15 cellular contexts compared by ENCODE assay signal in genomic region chr11:134853972-134854371, GRCh38.
DNase-seq lines count a peak whose midpoint lies in the region; ATAC-seq and TF ChIP-seq lines count a peak whose summit lies in the region.
"Had no signal": no experiment of that assay in that cellular context is flagged by ENCODE, and none has a peak within 500 bp of the region (broad histone marks: within the 10 kb centered on the region; RNA-seq: fewer than 3 reads in every experiment).

No MANE protein-coding gene starts in this region.

- no peaks in the 10 kb centered on the region for H3K9me3 ChIP-seq in Caco-2

- TF ChIP-seq CTCF in Caco-2 (IDR thresholded peaks at IDR 0.05; ENCODE audit: insufficient read depth in 1 of 2, low read depth in 1 of 2, low read length in 1 of 2, severe bottlenecking in 1 of 2, unreplicated experiment in 1 of 2): no peak
- no peak for TF ChIP-seq CTCF in foreskin keratinocyte (conservative IDR thresholded peaks at IDR 0.05)

- no TSS peak for BruUV-seq in Caco-2 (replicated peaks; lab: Mats Ljungman, UMichigan)

- DNase-seq in Caco-2 (no peak), G401 (ENCODE audit: low spot score) (peak; percentile 94), cerebellar nuclear complex (lab: John Stamatoyannopoulos, UW) (peak; percentile 55 to 59), pons (ENCODE audit: low spot score) (peak; percentile 6), NCI-H2171 treated with DMSO at 0.1 percent for 48 hours (lab: John Stamatoyannopoulos, UW) (no peak), foreskin keratinocyte (no peak)
- DNase-seq: CD4-positive, alpha-beta memory T cell; COR-L47; DMS153; DND-41; GDM1; H9 had no signal

- CTCF ChIA-PET in Caco-2 (lab: Charles Lee): no interaction called here

- H3K4me3 ChIP-seq in Caco-2 (ENCODE audit: low read depth, low read length): no peak overlapping the region
- H3K4me3 ChIP-seq: GM12878, GM23338 had no signal

- no peak for ATAC-seq in foreskin keratinocyte
- ATAC-seq: GM12878, GM23338, HCT116 had no signal

- POLR2A ChIA-PET in Caco-2 (lab: Charles Lee): no interaction called here

- no peaks in the 10 kb centered on the region for H3K36me3 ChIP-seq in Caco-2 (ENCODE audit: control insufficient read depth, insufficient read depth, low read length)

- intact Hi-C loops in Caco-2 (cut with micrococcal nuclease; ENCODE audit: unreplicated experiment): loop anchor here (1.0 kb wide), 1 partner anchor 9 kb away; no protein-coding TSS in a partner anchor

- no peaks in the 10 kb centered on the region for H3K36me3 Mint-ChIP-seq in Caco-2 (ENCODE audit: insufficient read depth, unreplicated experiment)
- H3K36me3 Mint-ChIP-seq: CD4-positive, alpha-beta memory T cell had no signal

- no peaks in the 10 kb centered on the region for H3K27me3 Mint-ChIP-seq in Caco-2 (ENCODE audit: insufficient read depth, unreplicated experiment)

- H3K9me3 Mint-ChIP-seq in Caco-2 (ENCODE audit: unreplicated experiment): no peaks in the 10 kb centered on the region
- H3K9me3 Mint-ChIP-seq: CD4-positive, alpha-beta memory T cell; GM23338; H9 had no signal

- peak overlapping the region; percentile 25 for H3K27ac Mint-ChIP-seq in Caco-2 (ENCODE audit: unreplicated experiment)
- H3K27ac Mint-ChIP-seq: CD4-positive, alpha-beta memory T cell; GM23338 had no signal

- H3K4me1 ChIP-seq in Caco-2: peaks cover 10% of the 10 kb centered on the region; the same call in 1 of the 2 replicates
- no peaks in the 10 kb centered on the region for H3K4me1 ChIP-seq in foreskin keratinocyte

- H3K4me3 Mint-ChIP-seq in Caco-2 (ENCODE audit: unreplicated experiment): no peak overlapping the region
- H3K4me3 Mint-ChIP-seq: CD4-positive, alpha-beta memory T cell; GM23338; H9 had no signal

- in situ Hi-C loops in G401 (cut with HindIII; ENCODE audit: low sequenced_read_pairs): no loop called here

- H3K27ac ChIP-seq in foreskin keratinocyte: no peak overlapping the region

- peaks cover 16% of the 10 kb centered on the region for H3K4me1 Mint-ChIP-seq in Caco-2 (ENCODE audit: low read depth, unreplicated experiment)

- H3K27me3 ChIP-seq in Caco-2 (replicated peaks; ENCODE audit: control insufficient read depth, insufficient read depth, low read length) (no peaks in the 10 kb centered on the region), foreskin keratinocyte (no peaks in the 10 kb centered on the region)

Comparison
In these comparisons a context has a peak if more than half of its experiments do, and no peak if none do; other contexts are left out.
1. DNase-seq: peak in G401 (single experiment), cerebellar nuclear complex (2 of 2) and pons (single experiment); none in Caco-2 (0 of 2), NCI-H2171 treated with DMSO at 0.1 percent for 48 hours (single experiment) and foreskin keratinocyte (0 of 2).